11 cellular contexts compared by ENCODE assay signal in genomic region chr11:69051381-69052342, GRCh38. TPM values are rescaled to one million over a fixed set of nuclear protein-coding genes. Genes with fewer than 3 reads are reported as not detected.
A peak's percentile ranks its signal among the peaks of the same experiment; 100 is the strongest.
DNase-seq lines count a peak whose midpoint lies in the region; ATAC-seq, FAIRE-seq and TF ChIP-seq lines count a peak whose summit lies in the region.
"Had no signal": no experiment of that assay in that cellular context is flagged by ENCODE, and none has a peak within 500 bp of the region (broad histone marks: within the 10 kb centered on the region; RNA-seq: fewer than 3 reads in every experiment).

No MANE protein-coding gene starts in this region.

- no peaks in the 10 kb centered on the region for H3K9me3 Mint-ChIP-seq in activated B cell treated with CpG ODN at 0.5 μM for 24 hours
- H3K9me3 Mint-ChIP-seq: activated naive CD4-positive, alpha-beta T cell treated with anti-CD3 and anti-CD28 coated beads, Interleukin-2, amount 50 U/mL, for 72 hours had no signal

- peaks cover 15 to 39% of the 10 kb centered on the region in 2 donors for H3K4me1 ChIP-seq in kidney (ENCODE audit: control insufficient read depth in 1 of 2, insufficient read depth in 1 of 2, low read depth in 1 of 2, low read length in 2 of 2)
- peaks cover 3 to 87% (median 65%) of the 10 kb centered on the region in 5 donors for H3K4me1 ChIP-seq in subcutaneous abdominal adipose tissue (ENCODE audit: control insufficient read depth in 5 of 5, insufficient read depth in 5 of 5, low read length in 5 of 5)

- CTCF ChIA-PET in activated B cell treated with CpG ODN at 0.5 μM for 24 hours (lab: Charles Lee) = interaction anchor here (0.7 kb wide), 1 partner anchor 619 kb away, joined by 3 read pairs; no protein-coding TSS in a partner anchor

- H3K4me1 Mint-ChIP-seq in activated B cell treated with CpG ODN at 0.5 μM for 24 hours = peaks cover 71% of the 10 kb centered on the region

- peaks cover 11% of the 10 kb centered on the region for H3K36me3 Mint-ChIP-seq in activated B cell treated with CpG ODN at 0.5 μM for 24 hours (ENCODE audit: low read depth)
- H3K36me3 Mint-ChIP-seq: activated naive CD4-positive, alpha-beta T cell treated with anti-CD3 and anti-CD28 coated beads, Interleukin-2, amount 50 U/mL, for 72 hours had no signal

- H3K36me3 ChIP-seq in H7 (replicated peaks; ENCODE audit: control insufficient read depth, insufficient read depth, low read length) = peaks cover 1% of the 10 kb centered on the region
- peaks cover 0 to 2% of the 10 kb centered on the region in 2 donors for H3K36me3 ChIP-seq in kidney (ENCODE audit: control insufficient read depth in 1 of 2, insufficient read depth in 2 of 2, low read length in 2 of 2)
- peaks cover 0 to 29% (median 17%) of the 10 kb centered on the region in 5 donors for H3K36me3 ChIP-seq in subcutaneous abdominal adipose tissue (ENCODE audit: control insufficient read depth in 5 of 5, insufficient read depth in 5 of 5, low read length in 5 of 5)

- FAIRE-seq in kidney (lab: Jason Lieb, UNC) = no peak

- no peaks in the 10 kb centered on the region for H3K9me3 ChIP-seq in kidney (ENCODE audit: control insufficient read depth in 1 of 2, low read length in 2 of 2)
- no peaks in the 10 kb centered on the region for H3K9me3 ChIP-seq in subcutaneous abdominal adipose tissue (ENCODE audit: control insufficient read depth in 5 of 5, low read length in 5 of 5)

- WGBS in lower leg skin, 2 donors = 73 to 85% methylated on average over 20 of the region's 20 CpGs

- TF ChIP-seq CTCF in activated B cell treated with CpG ODN at 0.5 μM for 24 hours (IDR thresholded peaks at IDR 0.05) (no peak), kidney (IDR thresholded peaks at IDR 0.05; ENCODE audit: borderline replicate concordance, extremely low read depth, insufficient read depth) (no peak), lower leg skin (IDR thresholded peaks at IDR 0.05) (no peak)

- POLR2A ChIA-PET in activated B cell treated with CpG ODN at 0.5 μM for 24 hours (lab: Charles Lee) = interaction anchor here (0.6 to 1.3 kb wide), 3 partner anchors 9 to 39 kb away, joined by 3 to 6 read pairs (median 4); no protein-coding TSS in a partner anchor

- ATAC-seq in activated B cell treated with CpG ODN at 0.5 μM for 24 hours (ENCODE audit: low read depth) = no peak
- no peak for ATAC-seq in GM19351 (IDR thresholded peaks at IDR 0.05; ENCODE audit: unreplicated experiment)
- ATAC-seq: activated naive CD4-positive, alpha-beta T cell treated with anti-CD3 and anti-CD28 coated beads, Interleukin-2, amount 50 U/mL, for 72 hours had no signal

- H3K27me3 Mint-ChIP-seq in activated B cell treated with CpG ODN at 0.5 μM for 24 hours = no peaks in the 10 kb centered on the region

- intact Hi-C loops in activated B cell treated with CpG ODN at 0.5 μM for 24 hours (cut with micrococcal nuclease) = loop anchor here (10.0 kb wide), 1 partner anchor 587 kb away; the partner anchor contains the start of gene PPP6R3
- intact Hi-C loops in kidney (cut with DNase I) = no loop called here
- intact Hi-C loops in lower leg skin (cut with DNase I; ENCODE audit: low total_unique reads) = no loop called here

- H3K27ac ChIP-seq in kidney (ENCODE audit: low read depth in 2 of 2, low read length in 2 of 2) (no peak overlapping the region), subcutaneous abdominal adipose tissue (ENCODE audit: low read depth, low read length) (peak overlapping the region; percentile 46)

- H3K27me3 ChIP-seq in H7 (ENCODE audit: control insufficient read depth, insufficient read depth, low read length) (no peaks in the 10 kb centered on the region), subcutaneous abdominal adipose tissue (ENCODE audit: control insufficient read depth in 5 of 5, insufficient read depth in 4 of 5, low read length in 5 of 5) (no peaks in the 10 kb centered on the region)

- peak overlapping the region; percentile 42 for H3K4me3 Mint-ChIP-seq in activated B cell treated with CpG ODN at 0.5 μM for 24 hours

- H3K4me3 ChIP-seq in H7 (ENCODE audit: insufficient read depth, low read depth, low read length) (no peak overlapping the region), kidney (ENCODE audit: low read length in 2 of 2) (peak overlapping the region; percentile 32 to 36), subcutaneous abdominal adipose tissue (ENCODE audit: low read depth in 1 of 5, low read length in 5 of 5) (no peak overlapping the region), lower leg skin (ENCODE audit: low read depth, poor library complexity, severe bottlenecking) (no peak overlapping the region)

- H3K9ac ChIP-seq in kidney (ENCODE audit: low read length in 2 of 2) (no peak overlapping the region), subcutaneous abdominal adipose tissue (ENCODE audit: low read length in 5 of 5) (peak overlapping the region in 3 of 5 donors; percentile 46 to 58 (median 54))

- H3K27ac Mint-ChIP-seq in activated B cell treated with CpG ODN at 0.5 μM for 24 hours = peak overlapping the region; percentile 80

- no peak for TF ChIP-seq POLR2A in lower leg skin (IDR thresholded peaks at IDR 0.05)

- DNase-seq in H7 (peak; percentile 49), activated B cell treated with CpG ODN at 0.5 μM for 24 hours (no peak), kidney (no peak), foreskin melanocyte (no peak), lower leg skin (ENCODE audit: low spot score in 2 of 2) (no peak)
- DNase-seq: islet precursor cell; NCI-H774; stimulated activated CD8-positive, alpha-beta memory T cell treated with anti-CD3 and anti-CD28 coated beads, Interleukin-4, amount 100 ng/mL, for 48 hours had no signal

RNA-seq across cellular contexts. Expression of gene TPCN2, which starts 2.9 kb away (rescaled TPM):
- total RNA-seq in H7 (2014; rRNA removed; shearing (Covaris generic)) = 11.8 and 13.2 TPM in 2 replicates
- total RNA-seq in activated B cell treated with CpG ODN at 0.5 μM for 24 hours = 29.1 and 35.4 TPM in 2 replicates
- 22.4 TPM for total RNA-seq in kidney
- polyA plus RNA-seq in kidney (ENCODE audit: insufficient read depth, low read depth, low replicate concordance) = 12.9 TPM
- total RNA-seq in lower leg skin = 10 to 100 TPM; 12.7 to 16.9 (median 14.2) TPM

RNA-seq across cellular contexts. Expression of gene MRGPRF, which starts 38.6 kb away (rescaled TPM):
- 6.5 and 7.6 TPM in 2 replicates for total RNA-seq in H7 (2014; rRNA removed; shearing (Covaris generic))
- total RNA-seq in activated B cell treated with CpG ODN at 0.5 μM for 24 hours (not detected in 2 replicates), kidney (9.3 TPM), lower leg skin (10 to 100 TPM in 2 of 4 donors, 1 to 10 TPM in 1, under 1 TPM in 1; 0.84 to 11.0 (median 7.3) TPM)
- 19.0 TPM for polyA plus RNA-seq in kidney (ENCODE audit: insufficient read depth, low read depth, low replicate concordance)
- total RNA-seq: activated naive CD4-positive, alpha-beta T cell treated with anti-CD3 and anti-CD28 coated beads, Interleukin-2, amount 50 U/mL, for 72 hours had no signal

Comparison
In these comparisons a context has a peak if more than half of its experiments do, and no peak if none do; other contexts are left out.
1. H3K4me3 ChIP-seq: peak in kidney (2 of 2); none in H7 (single experiment), subcutaneous abdominal adipose tissue (0 of 5) and lower leg skin (single experiment).
2. H3K9ac ChIP-seq: peak in subcutaneous abdominal adipose tissue (3 of 5); none in kidney (0 of 2).